1 cellular context compared by ENCODE assay signal in genomic region chr6:40440083-40440482, GRCh38.
TF ChIP-seq lines count a peak whose summit lies in the region.

No MANE protein-coding gene starts in this region.

TF ChIP-seq in H1, 55 proteins besides CTCF, POLR2A, EP300 and RAD21:
- TF ChIP-seq ASH2L (IDR thresholded peaks at IDR 0.05; ENCODE audit: low read length) (no peak), CHD2 (IDR thresholded peaks at IDR 0.05; ENCODE audit: low read length) (no peak), BACH1 (IDR thresholded peaks at IDR 0.05; ENCODE audit: low read length) (no peak), ATF2 (IDR thresholded peaks at IDR 0.05; ENCODE audit: low read length) (no peak), NANOG (IDR thresholded peaks at IDR 0.05; ENCODE audit: insufficient read depth, low read depth, low read length, poor library complexity, severe bottlenecking) (no peak), SP4 (IDR thresholded peaks at IDR 0.05; ENCODE audit: low read length) (no peak), SAP30 (IDR thresholded peaks at IDR 0.05; ENCODE audit: insufficient read depth, insufficient replicate concordance, low read length) (no peak), SIN3A (conservative IDR thresholded peaks at IDR 0.05 in 1 of 2, IDR thresholded peaks at IDR 0.05 in 1 of 2; ENCODE audit: low read depth in 1 of 2, low read length in 2 of 2) (no peak), SP2 (IDR thresholded peaks at IDR 0.05; ENCODE audit: low read length) (no peak), KDM1A (IDR thresholded peaks at IDR 0.05; ENCODE audit: borderline replicate concordance, low read length) (no peak), USF2 (IDR thresholded peaks at IDR 0.05; ENCODE audit: low read length) (no peak), BRCA1 (IDR thresholded peaks at IDR 0.05; ENCODE audit: low read depth, low read length) (no peak), CHD1 (IDR thresholded peaks at IDR 0.05; ENCODE audit: low read depth, low read length) (no peak), POU5F1 (IDR thresholded peaks at IDR 0.05; ENCODE audit: low read depth, low read length) (no peak), E2F6 (IDR thresholded peaks at IDR 0.05) (no peak), TCF12 (IDR thresholded peaks at IDR 0.05; ENCODE audit: low read depth, low read length) (no peak)
